8 cellular contexts compared by ENCODE assay signal in the genomic region with DNA sequence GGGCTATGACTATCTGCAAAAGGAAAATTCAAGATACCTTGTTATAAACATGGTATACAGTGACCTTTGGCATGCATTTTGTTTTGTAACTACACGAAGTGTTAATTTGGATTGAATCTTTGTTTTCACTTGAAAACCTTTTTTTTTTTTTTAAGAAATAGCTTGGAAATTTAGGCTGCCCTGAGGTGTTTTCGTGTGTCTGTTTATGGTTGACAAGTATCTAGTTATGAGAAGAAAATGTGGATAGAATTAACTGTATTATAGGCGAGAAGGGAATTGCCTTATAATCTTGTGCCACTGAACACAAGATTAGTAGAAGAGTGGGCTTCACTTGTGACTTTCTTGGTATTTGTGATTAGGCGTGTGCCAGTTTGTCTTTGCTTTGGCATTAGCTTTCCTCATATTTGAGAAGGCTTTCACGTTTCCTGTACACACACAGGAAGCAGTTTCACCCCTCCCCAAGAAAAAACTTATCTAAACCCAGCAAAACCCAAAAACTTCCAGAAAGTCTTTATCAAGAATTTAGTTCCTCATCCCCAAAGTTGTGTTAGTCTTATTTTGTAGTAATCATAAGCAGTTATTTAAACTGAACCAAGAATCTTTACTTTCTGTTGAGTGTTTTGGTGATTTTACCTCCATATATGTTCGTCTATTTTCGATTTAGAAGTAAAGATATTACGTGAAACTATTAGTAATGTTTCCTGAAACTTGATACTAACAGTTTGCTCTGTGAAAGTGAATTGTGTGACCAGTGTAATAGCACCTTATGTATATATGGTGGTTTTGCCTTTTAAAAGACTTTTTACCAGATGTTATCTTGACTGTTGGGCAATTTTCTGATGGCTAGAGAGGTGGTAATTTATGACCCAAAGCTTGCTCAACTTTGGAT. TPM values are rescaled to one million over a fixed set of nuclear protein-coding genes. Genes with fewer than 3 reads are reported as not detected.
DNase-seq lines count a peak whose midpoint lies in the region; ATAC-seq and TF ChIP-seq lines count a peak whose summit lies in the region.

No MANE protein-coding gene starts in this region.

- H3K4me1 ChIP-seq in Loucy (ENCODE audit: insufficient read depth, low read length, poor library complexity, severe bottlenecking): peaks cover 58% of the 10 kb centered on the region

- H3F3A ChIP-seq in Loucy (ENCODE audit: low read depth): peaks cover 9% of the 10 kb centered on the region; the same call in 1 of the 2 replicates

- H3K27ac Mint-ChIP-seq in MCF 10A (ENCODE audit: low read depth, unreplicated experiment) (peak overlapping the region; percentile 95), nephron (peak overlapping the region; percentile 28 to 96 (median 66))

- DNase-seq in activated T-cell treated with anti-CD3 and anti-CD28 coated beads, Interleukin-2, amount 50 U/mL, for 4 hours: no peak
- DNase-seq in activated T-cell treated with anti-CD3 and anti-CD28 coated beads for 4 hours (no peak), MCF 10A (ENCODE audit: unreplicated experiment) (peak; percentile 79), LoVo (ENCODE audit: low spot score) (no peak), ureter (ENCODE audit: low spot score) (no peak)
- DNase-seq in activated effector memory CD4-positive, alpha-beta T cell treated with Interleukin-2 at 50 U/mL for 16 hours: no peak

- POLR2A ChIA-PET in MCF 10A (lab: Yijun Ruan, JAX): interaction anchor here (0.7 to 5.0 kb wide), 9 partner anchors 10 to 193 kb away, joined by 3 to 101 read pairs (median 14); partner anchors contain the start of gene VPS26C

- H3K9me2 ChIP-seq in Loucy (replicated peaks; ENCODE audit: low read depth, low read length): no peaks in the 10 kb centered on the region

- H3K4me2 ChIP-seq in Loucy (ENCODE audit: low read depth, low read length, poor library complexity, severe bottlenecking): peak overlapping the region; percentile 88

- peaks cover 3% of the 10 kb centered on the region for H3K9me3 Mint-ChIP-seq in activated T-cell treated with anti-CD3 and anti-CD28 coated beads, Interleukin-2, amount 50 U/mL, for 4 hours
- H3K9me3 Mint-ChIP-seq in MCF 10A (ENCODE audit: unreplicated experiment) (no peaks in the 10 kb centered on the region), nephron (no peaks in the 10 kb centered on the region)

- peaks cover 66% of the 10 kb centered on the region for H3K4me1 Mint-ChIP-seq in activated T-cell treated with anti-CD3 and anti-CD28 coated beads, Interleukin-2, amount 50 U/mL, for 4 hours (ENCODE audit: low read depth)
- H3K4me1 Mint-ChIP-seq in MCF 10A (ENCODE audit: insufficient read depth, unreplicated experiment) (peaks cover 56% of the 10 kb centered on the region), nephron (peaks cover 57% of the 10 kb centered on the region)

- H3K4me3 ChIP-seq in Loucy (ENCODE audit: low read length, poor library complexity, severe bottlenecking): peak overlapping the region; percentile 98

- H4K20me1 ChIP-seq in Loucy (ENCODE audit: insufficient read depth, low read length, poor library complexity, severe bottlenecking): peaks cover 70% of the 10 kb centered on the region

- no peaks in the 10 kb centered on the region for H3K9me3 ChIP-seq in Loucy (ENCODE audit: insufficient read depth, low read depth, low read length)

- no peaks in the 10 kb centered on the region for H3K36me3 ChIP-seq in Loucy (ENCODE audit: insufficient read depth, low read length)

- H3K79me2 ChIP-seq in Loucy (ENCODE audit: insufficient read depth, low read length): peaks cover 90% of the 10 kb centered on the region

- intact Hi-C loops in MCF 10A (cut with micrococcal nuclease): no loop called here

- CTCF ChIA-PET in MCF 10A (lab: Yijun Ruan, JAX): interaction anchor here (2.0 kb wide), 1 partner anchor 104 kb away, joined by 5 read pairs; the partner anchor contains the start of gene VPS26C

- no peak for TF ChIP-seq CTCF in Loucy (conservative IDR thresholded peaks at IDR 0.05; ENCODE audit: low read length)
- no peak for TF ChIP-seq CTCF in MCF 10A (IDR thresholded peaks at IDR 0.05; ENCODE audit: unreplicated experiment)
- no peak for TF ChIP-seq CTCF in nephron (IDR thresholded peaks at IDR 0.05; ENCODE audit: unreplicated experiment in 3 of 3)

- H3K36me3 Mint-ChIP-seq in activated T-cell treated with anti-CD3 and anti-CD28 coated beads, Interleukin-2, amount 50 U/mL, for 4 hours (ENCODE audit: insufficient read depth): no peaks in the 10 kb centered on the region
- peaks cover 2% of the 10 kb centered on the region for H3K36me3 Mint-ChIP-seq in MCF 10A (ENCODE audit: insufficient read depth, unreplicated experiment)
- H3K36me3 Mint-ChIP-seq in nephron (ENCODE audit: low read depth): no peaks in the 10 kb centered on the region

- H3K27me3 Mint-ChIP-seq in activated T-cell treated with anti-CD3 and anti-CD28 coated beads, Interleukin-2, amount 50 U/mL, for 4 hours (ENCODE audit: low read depth): no peaks in the 10 kb centered on the region
- no peaks in the 10 kb centered on the region for H3K27me3 Mint-ChIP-seq in MCF 10A (ENCODE audit: insufficient read depth, unreplicated experiment)
- peaks cover 3% of the 10 kb centered on the region for H3K27me3 Mint-ChIP-seq in nephron (ENCODE audit: low read depth)

- no TSS peak for BruUV-seq in MCF 10A (replicated peaks; lab: Mats Ljungman, UMichigan)

- H3K27me3 ChIP-seq in Loucy (ENCODE audit: insufficient read depth, low read length, poor library complexity, severe bottlenecking): peaks cover 9% of the 10 kb centered on the region

- peak overlapping the region; percentile 97 for H3K9ac ChIP-seq in Loucy (ENCODE audit: low read depth, low read length, poor library complexity, severe bottlenecking)

- peak overlapping the region; percentile 91 for H3K4me3 Mint-ChIP-seq in activated T-cell treated with anti-CD3 and anti-CD28 coated beads, Interleukin-2, amount 50 U/mL, for 4 hours
- H3K4me3 Mint-ChIP-seq in MCF 10A (ENCODE audit: unreplicated experiment) (peak overlapping the region; percentile 83), nephron (peak overlapping the region; percentile 87 to 93 (median 91))

- no peak overlapping the region for H2AFZ ChIP-seq in Loucy (ENCODE audit: low read length)

- ATAC-seq in activated T-cell treated with anti-CD3 and anti-CD28 coated beads, Interleukin-2, amount 50 U/mL, for 4 hours: peak; percentile 2 to 4

RNA-seq across cellular contexts. Expression of gene DYRK1A, which starts 3.8 kb away (rescaled TPM):
- total RNA-seq in activated T-cell treated with anti-CD3 and anti-CD28 coated beads, Interleukin-2, amount 50 U/mL, for 4 hours: 10 to 100 TPM; 53.8 to 60.1 (median 56.1) TPM
- total RNA-seq in MCF 10A (2022) (58.6 and 63.1 TPM in 2 replicates), ureter (97.0 TPM)
